In genomic region chr1:23466423-23466989, GRCh38 we compare ENCODE assay signal across 18 cellular contexts.
DNase-seq lines count a peak whose midpoint lies in the region; ATAC-seq and FAIRE-seq lines count a peak whose summit lies in the region.
"Had no signal": no experiment of that assay in that cellular context is flagged by ENCODE, and none has a peak within 500 bp of the region (broad histone marks: within the 10 kb centered on the region; RNA-seq: fewer than 3 reads in every experiment).

No MANE protein-coding gene starts in this region.

- peak; percentile 40 for DNase-seq in DMS 273 (lab: John Stamatoyannopoulos, UW; ENCODE audit: unreplicated experiment)
- no peak for DNase-seq in DMS 273 treated with DMSO at 0.1 percent for 48 hours (lab: John Stamatoyannopoulos, UW)
- DNase-seq in globus pallidus (ENCODE audit: low spot score): peak; percentile 88
- DNase-seq in middle frontal gyrus (ENCODE audit: extremely low spot score, low spot score): peak; percentile 50
- no peak for DNase-seq in urothelium cell line (ENCODE audit: low spot score)
- DNase-seq in NCI-H2227 (lab: John Stamatoyannopoulos, UW; ENCODE audit: unreplicated experiment): no peak
- DNase-seq: AML-193, KBM-7, MV-4-11, NCI-H1694 treated with DMSO at 0.1 percent for 48 hours, NCI-H226, NCI-H82, RPMI8226, SHP77 treated with DMSO at 0.1 percent for 48 hours had no signal

- ATAC-seq in GM21786 (IDR thresholded peaks at IDR 0.05; ENCODE audit: unreplicated experiment): no peak
- ATAC-seq in GM21717 (IDR thresholded peaks at IDR 0.05; ENCODE audit: unreplicated experiment): no peak
- ATAC-seq: GM23338 had no signal

- FAIRE-seq in urothelium cell line (lab: Jason Lieb, UNC): peak; percentile 32
- FAIRE-seq: G401.6 had no signal

Comparison
In these comparisons a context has a peak if more than half of its experiments do, and no peak if none do; other contexts are left out.
1. DNase-seq: peak in DMS 273 (single experiment), globus pallidus (single experiment) and middle frontal gyrus (single experiment); none in DMS 273 treated with DMSO at 0.1 percent for 48 hours (single experiment), urothelium cell line (single experiment) and NCI-H2227 (single experiment).